Comparison of ENCODE assay signal across 8 cellular contexts in genomic region chr11:36149538-36150242, GRCh38.
DNase-seq lines count a peak whose midpoint lies in the region; ATAC-seq and TF ChIP-seq lines count a peak whose summit lies in the region.

No MANE protein-coding gene starts in this region.

- WGBS in HUES64: 74% methylated on average over 8 of the region's 8 CpGs
- WGBS in mesodermal cell (ENCODE audit: insufficient coverage in 2 of 2), 2 experiments: 60 to 74% methylated on average over 5 of the region's 8 CpGs

- H3K4me3 ChIP-seq in HUES64 (ENCODE audit: low read length) (no peak overlapping the region), SU-DHL-6 (ENCODE audit: insufficient read depth, low read length, poor library complexity, severe bottlenecking) (no peak overlapping the region), mesodermal cell (ENCODE audit: extremely low read depth, insufficient read depth, low read length, poor library complexity, severe bottlenecking) (no peak overlapping the region), upper lobe of right lung (no peak overlapping the region)

- H3K4me2 ChIP-seq in SU-DHL-6 (ENCODE audit: low read depth, low read length, poor library complexity, severe bottlenecking): no peak overlapping the region

- H3K9me2 ChIP-seq in SU-DHL-6 (replicated peaks; ENCODE audit: insufficient read depth, low read length): no peaks in the 10 kb centered on the region

- no peaks in the 10 kb centered on the region for H3K9me3 ChIP-seq in HUES64 (ENCODE audit: insufficient read depth, low read depth, low read length)
- no peaks in the 10 kb centered on the region for H3K9me3 ChIP-seq in SU-DHL-6 (ENCODE audit: insufficient read depth, low read length)
- no peaks in the 10 kb centered on the region for H3K9me3 ChIP-seq in mesodermal cell (ENCODE audit: control insufficient read depth, low read length)
- H3K9me3 ChIP-seq in upper lobe of right lung: no peaks in the 10 kb centered on the region

- H3K27ac ChIP-seq in HUES64 (ENCODE audit: low read depth, low read length): peak overlapping the region; percentile 80
- no peak overlapping the region for H3K27ac ChIP-seq in SU-DHL-6 (ENCODE audit: low read depth, low read length)
- peak overlapping the region; percentile 91 for H3K27ac ChIP-seq in mesodermal cell (ENCODE audit: low read depth, low read length, severe bottlenecking)
- H3K27ac ChIP-seq in upper lobe of right lung: no peak overlapping the region

- TF ChIP-seq CTCF in SU-DHL-6 (IDR thresholded peaks at IDR 0.05; ENCODE audit: insufficient read depth, low read length, poor library complexity, severe bottlenecking) (peak; percentile 21), upper lobe of right lung (IDR thresholded peaks at IDR 0.05) (peak; percentile 32)

- H3K9me3 Mint-ChIP-seq in activated CD4-positive, alpha-beta T cell treated with anti-CD3 and anti-CD28 coated beads, Interleukin-2, amount 10 ng/mL, durations not matched to agents 24 days and 14 days: no peaks in the 10 kb centered on the region

- no peaks in the 10 kb centered on the region for H3F3A ChIP-seq in SU-DHL-6 (ENCODE audit: insufficient read depth)

- H3K4me3 Mint-ChIP-seq in activated CD4-positive, alpha-beta T cell treated with anti-CD3 and anti-CD28 coated beads, Interleukin-2, amount 10 ng/mL, durations not matched to agents 24 days and 14 days: peak overlapping the region; percentile 21

- H3K27ac Mint-ChIP-seq in activated CD4-positive, alpha-beta T cell treated with anti-CD3 and anti-CD28 coated beads, Interleukin-2, amount 10 ng/mL, durations not matched to agents 24 days and 14 days: peak overlapping the region; percentile 66

- H3K27me3 ChIP-seq in HUES64 (ENCODE audit: insufficient read depth, low read length) (no peaks in the 10 kb centered on the region), SU-DHL-6 (ENCODE audit: low read length) (no peaks in the 10 kb centered on the region), upper lobe of right lung (no peaks in the 10 kb centered on the region)

- DNase-seq in activated CD4-positive, alpha-beta T cell treated with anti-CD3 and anti-CD28 coated beads, Interleukin-2, amount 10 ng/mL, durations not matched to agents 24 days and 14 days: peak; percentile 72
- no peak for DNase-seq in activated CD4-positive, alpha-beta T cell treated with anti-CD3 and anti-CD28 coated beads for 1 hour
- DNase-seq in dedifferentiated amniotic fluid mesenchymal stem cell (ENCODE audit: extremely low spot score): peak; percentile 90
- DNase-seq in upper lobe of right lung: no peak

- peaks cover 9% of the 10 kb centered on the region for H3K27me3 Mint-ChIP-seq in activated CD4-positive, alpha-beta T cell treated with anti-CD3 and anti-CD28 coated beads, Interleukin-2, amount 10 ng/mL, durations not matched to agents 24 days and 14 days

- no peaks in the 10 kb centered on the region for H3K79me2 ChIP-seq in SU-DHL-6 (ENCODE audit: insufficient read depth, low read length)

- H3K4me1 Mint-ChIP-seq in activated CD4-positive, alpha-beta T cell treated with anti-CD3 and anti-CD28 coated beads, Interleukin-2, amount 10 ng/mL, durations not matched to agents 24 days and 14 days: peaks cover 10% of the 10 kb centered on the region

- ATAC-seq in GM21786 (IDR thresholded peaks at IDR 0.05; ENCODE audit: unreplicated experiment): peak; percentile 91
- ATAC-seq in upper lobe of right lung: peak; percentile 93

- H3K4me1 ChIP-seq in HUES64 (ENCODE audit: insufficient read depth, low read length) (peaks cover 35% of the 10 kb centered on the region), mesodermal cell (ENCODE audit: control insufficient read depth, insufficient read depth, low read length, poor library complexity, severe bottlenecking) (peaks cover 37% of the 10 kb centered on the region), upper lobe of right lung (peaks cover 15% of the 10 kb centered on the region)

- intact Hi-C loops in activated CD4-positive, alpha-beta T cell treated with anti-CD3 and anti-CD28 coated beads, Interleukin-2, amount 10 ng/mL, durations not matched to agents 24 days and 14 days (cut with micrococcal nuclease): loop anchor here (5.0 kb wide), 1 partner anchor 532 kb away; the partner anchor contains the start of gene FJX1
- intact Hi-C loops in upper lobe of right lung (cut with DNase I): no loop called here

- no peak overlapping the region for H2AFZ ChIP-seq in SU-DHL-6 (ENCODE audit: low read depth, low read length, severe bottlenecking)

- peak overlapping the region; percentile 56; the same call in 1 of the 2 replicates for H3K9ac ChIP-seq in HUES64 (ENCODE audit: low read depth, low read length)
- no peak overlapping the region for H3K9ac ChIP-seq in SU-DHL-6 (ENCODE audit: low read length)

- H3K36me3 ChIP-seq in HUES64 (ENCODE audit: insufficient read depth, low read length) (no peaks in the 10 kb centered on the region), SU-DHL-6 (ENCODE audit: low read length) (no peaks in the 10 kb centered on the region), mesodermal cell (ENCODE audit: control insufficient read depth, insufficient read depth, low read length) (peaks cover 10% of the 10 kb centered on the region), upper lobe of right lung (no peaks in the 10 kb centered on the region)

- no peaks in the 10 kb centered on the region for H3K36me3 Mint-ChIP-seq in activated CD4-positive, alpha-beta T cell treated with anti-CD3 and anti-CD28 coated beads, Interleukin-2, amount 10 ng/mL, durations not matched to agents 24 days and 14 days (ENCODE audit: low read depth)

- no peaks in the 10 kb centered on the region for H4K20me1 ChIP-seq in SU-DHL-6 (ENCODE audit: low read depth, low read length)

Comparison
In these comparisons a context has a peak if more than half of its experiments do, and no peak if none do; other contexts are left out.
1. DNase-seq: peak in activated CD4-positive, alpha-beta T cell treated with anti-CD3 and anti-CD28 coated beads, Interleukin-2, amount 10 ng/mL, durations not matched to agents 24 days and 14 days (single experiment) and dedifferentiated amniotic fluid mesenchymal stem cell (single experiment); none in activated CD4-positive, alpha-beta T cell treated with anti-CD3 and anti-CD28 coated beads for 1 hour (single experiment) and upper lobe of right lung (single experiment).
2. H3K27ac ChIP-seq: peak in HUES64 (single experiment) and mesodermal cell (single experiment); none in SU-DHL-6 (single experiment) and upper lobe of right lung (single experiment).